Comparison of ENCODE assay signal across 8 cellular contexts in genomic region chr19:49589391-49589790, GRCh38. TPM values are rescaled to one million over a fixed set of nuclear protein-coding genes. Genes with fewer than 3 reads are reported as not detected.
DNase-seq lines count a peak whose midpoint lies in the region; ATAC-seq and TF ChIP-seq lines count a peak whose summit lies in the region.
"Had no signal": no experiment of that assay in that cellular context is flagged by ENCODE, and none has a peak within 500 bp of the region (broad histone marks: within the 10 kb centered on the region; RNA-seq: fewer than 3 reads in every experiment).

No MANE protein-coding gene starts in this region.

- no peak overlapping the region for H3K27ac ChIP-seq in CD8-positive, alpha-beta T cell (ENCODE audit: low read depth, low read length)
- peak overlapping the region in 38 of 59 donors; percentile 17 to 99 (median 96) for H3K27ac ChIP-seq in dorsolateral prefrontal cortex

- H3K4me1 Mint-ChIP-seq in CD8-positive, alpha-beta T cell (ENCODE audit: low read depth): peaks cover 34% of the 10 kb centered on the region
- H3K4me1 Mint-ChIP-seq in progenitor cell of endocrine pancreas (ENCODE audit: low read depth): peaks cover 18% of the 10 kb centered on the region

- TF ChIP-seq CTCF in CD8-positive, alpha-beta T cell (IDR thresholded peaks at IDR 0.05): no peak
- TF ChIP-seq CTCF in dorsolateral prefrontal cortex (IDR thresholded peaks at IDR 0.05 in 54 of 56, conservative IDR thresholded peaks at IDR 0.05 in 2 of 56; ENCODE audit: low read depth in 1 of 56, partially characterized antibody in 56 of 56) (no peak), progenitor cell of endocrine pancreas (IDR thresholded peaks at IDR 0.05; ENCODE audit: unreplicated experiment) (no peak)

- H3K4me3 ChIP-seq in CD8-positive, alpha-beta T cell (ENCODE audit: low read depth, low read length): no peak overlapping the region
- H3K4me3 ChIP-seq in dorsolateral prefrontal cortex: peak overlapping the region in 6 of 59 donors; percentile 74 to 90 (median 80)

- no peaks in the 10 kb centered on the region for H3K27me3 Mint-ChIP-seq in CD8-positive, alpha-beta T cell (ENCODE audit: low read depth)
- no peaks in the 10 kb centered on the region for H3K27me3 Mint-ChIP-seq in progenitor cell of endocrine pancreas

- H3K36me3 Mint-ChIP-seq in CD8-positive, alpha-beta T cell: peaks cover 15% of the 10 kb centered on the region
- peaks cover 6% of the 10 kb centered on the region for H3K36me3 Mint-ChIP-seq in progenitor cell of endocrine pancreas (ENCODE audit: insufficient read depth)

- no peak for ATAC-seq in CD8-positive, alpha-beta T cell

- H3K27me3 ChIP-seq in CD8-positive, alpha-beta T cell (ENCODE audit: insufficient read depth, low read length): no peaks in the 10 kb centered on the region
- H3K27me3 ChIP-seq in dorsolateral prefrontal cortex: no peaks in the 10 kb centered on the region

- H3K4me3 Mint-ChIP-seq in CD8-positive, alpha-beta T cell: peak overlapping the region; percentile 91
- no peak overlapping the region for H3K4me3 Mint-ChIP-seq in progenitor cell of endocrine pancreas (ENCODE audit: low read depth)

- no peaks in the 10 kb centered on the region for H3K9me3 ChIP-seq in CD8-positive, alpha-beta T cell (ENCODE audit: low read length)

- H3K4me1 ChIP-seq in CD8-positive, alpha-beta T cell (ENCODE audit: insufficient read depth, low read length): peaks cover 20% of the 10 kb centered on the region

- no peak for DNase-seq in CD8-positive, alpha-beta T cell
- peak; percentile 40 for DNase-seq in HT-29 (ENCODE audit: low spot score)
- no peak for DNase-seq in dorsolateral prefrontal cortex
- DNase-seq in progenitor cell of endocrine pancreas (ENCODE audit: low spot score, unreplicated experiment): no peak
- no peak for DNase-seq in HuH-7 (ENCODE audit: low spot score)
- no peak for DNase-seq in dedifferentiated amniotic fluid mesenchymal stem cell (ENCODE audit: extremely low spot score)
- DNase-seq in OCI-M2 (lab: John Stamatoyannopoulos, UW; ENCODE audit: unreplicated experiment): no peak

- CTCF ChIA-PET in CD8-positive, alpha-beta T cell (lab: Charles Lee): interaction anchor here (1.1 to 1.4 kb wide), 5 partner anchors 9 to 83 kb away, joined by 3 to 5 read pairs (median 3); partner anchors contain the start of genes NOSIP, PRRG2 and RRAS

- POLR2A ChIA-PET in CD8-positive, alpha-beta T cell (lab: Charles Lee): interaction anchor here (2.6 to 4.0 kb wide), 3 partner anchors 9 to 88 kb away, joined by 14 to 44 read pairs (median 30); partner anchors contain the start of genes NOSIP, PRMT1, PRRG2 and RRAS

- no peaks in the 10 kb centered on the region for H3K9me3 Mint-ChIP-seq in CD8-positive, alpha-beta T cell
- no peaks in the 10 kb centered on the region for H3K9me3 Mint-ChIP-seq in progenitor cell of endocrine pancreas (ENCODE audit: low read depth)
- H3K9me3 Mint-ChIP-seq: T-helper 1 cell treated with Interleukin-12 subunit alpha and Interleukin-12 subunit beta and Interleukin-4 antibody, amounts not matched to agents 30 μg/mL and 1 μg/mL, for 36 hours had no signal

- H3K27ac Mint-ChIP-seq in CD8-positive, alpha-beta T cell: peak overlapping the region; percentile 88
- peak overlapping the region; percentile 7 for H3K27ac Mint-ChIP-seq in progenitor cell of endocrine pancreas

- H3K36me3 ChIP-seq in CD8-positive, alpha-beta T cell (ENCODE audit: insufficient read depth, low read length): peaks cover 8% of the 10 kb centered on the region

- intact Hi-C loops in CD8-positive, alpha-beta T cell (cut with DNase I, micrococcal nuclease): no loop called here
- intact Hi-C loops in dorsolateral prefrontal cortex (cut with DNase I): loop anchor here in 1 of 2 donors (1.0 kb wide), 1 partner anchor 8 kb away; the partner anchor contains the start of gene PRRG2

RNA-seq across cellular contexts. Expression of gene PRR12, which starts 1.6 kb away (rescaled TPM):
- 10 to 100 TPM; 26.2 to 28.9 TPM for total RNA-seq in CD8-positive, alpha-beta T cell
- 15.0 and 15.3 TPM in 2 replicates for total RNA-seq in HT-29 (2014; rRNA removed; shearing (Covaris generic))
- total RNA-seq in dorsolateral prefrontal cortex (10 to 100 TPM; 38.2 to 68.5 (median 52.3) TPM), progenitor cell of endocrine pancreas (61.2 and 64.5 TPM in 2 replicates)

RNA-seq across cellular contexts. Expression of gene PRRG2, which starts 8.3 kb away (rescaled TPM):
- 1 to 10 TPM in 1 of 2 experiments, under 1 TPM in 1; 0.52 to 1.4 TPM for total RNA-seq in CD8-positive, alpha-beta T cell
- 25.8 and 26.3 TPM in 2 replicates for total RNA-seq in HT-29 (2014; rRNA removed; shearing (Covaris generic))
- total RNA-seq in dorsolateral prefrontal cortex (1 to 10 TPM in 50 of 120 experiments, under 1 TPM in 56, not detected in 14; 0.32 to 3.1 (median 0.94) TPM), progenitor cell of endocrine pancreas (6.8 and 8.3 TPM in 2 replicates)

RNA-seq across cellular contexts. Expression of gene NOSIP, which starts 9.0 kb away (rescaled TPM):
- 100 to 1,000 TPM; 103 to 110 TPM for total RNA-seq in CD8-positive, alpha-beta T cell
- total RNA-seq in HT-29 (2014; rRNA removed; shearing (Covaris generic)): 247 and 262 TPM in 2 replicates
- total RNA-seq in dorsolateral prefrontal cortex (10 to 100 TPM; 39.0 to 64.8 (median 49.4) TPM), progenitor cell of endocrine pancreas (75.0 and 82.1 TPM in 2 replicates)

RNA-seq across cellular contexts. Expression of gene RRAS, which starts 50.6 kb away (rescaled TPM):
- total RNA-seq in CD8-positive, alpha-beta T cell: 1 to 10 TPM; 3.6 to 4.9 TPM
- total RNA-seq in HT-29 (2014; rRNA removed; shearing (Covaris generic)): 33.1 and 45.2 TPM in 2 replicates
- 10 to 100 TPM in 95 of 120 experiments, 1 to 10 TPM in 25; 5.4 to 32.8 (median 12.9) TPM for total RNA-seq in dorsolateral prefrontal cortex
- total RNA-seq in progenitor cell of endocrine pancreas: 2.6 and 3.9 TPM in 2 replicates

RNA-seq across cellular contexts. Expression of gene SCAF1, which starts 52.6 kb away (rescaled TPM):
- total RNA-seq in CD8-positive, alpha-beta T cell: 10 to 100 TPM; 30.2 to 33.3 TPM
- 58.6 and 67.6 TPM in 2 replicates for total RNA-seq in HT-29 (2014; rRNA removed; shearing (Covaris generic))
- 100 to 1,000 TPM in 105 of 120 experiments, 10 to 100 TPM in 15; 80.9 to 146 (median 113) TPM for total RNA-seq in dorsolateral prefrontal cortex
- total RNA-seq in progenitor cell of endocrine pancreas: 83.2 and 90.7 TPM in 2 replicates
